ENCODE assay signal across 17 cellular contexts in genomic region chr10:71777213-71777985, GRCh38. TPM values are rescaled to one million over a fixed set of nuclear protein-coding genes. Genes with fewer than 3 reads are reported as not detected.
"Had no signal": no experiment of that assay in that cellular context is flagged by ENCODE, and none has a peak within 500 bp of the region (broad histone marks: within the 10 kb centered on the region; RNA-seq: fewer than 3 reads in every experiment).

No MANE protein-coding gene starts in this region.

- H3K4me3 ChIP-seq: ascending aorta, heart left ventricle, ovary, stomach, thyroid gland had no signal

- H3K27ac ChIP-seq: ascending aorta, ovary, thyroid gland, VCaP had no signal

- H3K9me3 Mint-ChIP-seq: activated T-cell treated with anti-CD3 and anti-CD28 coated beads, Interleukin-2, amount 50 U/mL, for 24 hours; nephron had no signal

- H3K27ac Mint-ChIP-seq: activated T-cell treated with anti-CD3 and anti-CD28 coated beads, Interleukin-2, amount 50 U/mL, for 24 hours; nephron had no signal

- H3K36me3 ChIP-seq: ascending aorta, heart left ventricle, ovary, stomach, thyroid gland had no signal

- DNase-seq: activated CD4-positive, alpha-beta T cell treated with anti-CD3 and anti-CD28 coated beads for 48 hours; activated effector memory CD4-positive, alpha-beta T cell treated with anti-CD3 and anti-CD28 coated beads, Interleukin-2, amount 50 U/mL, for 16 hours; activated T-cell treated with anti-CD3 and anti-CD28 coated beads, Interleukin-2, amount 50 U/mL, for 24 hours; foreskin melanocyte; stimulated activated CD4-positive, alpha-beta T cell treated with anti-CD3 and anti-CD28 coated beads, Interleukin-4, amount 100 ng/mL, for 24 hours; stomach; T1000; thyroid gland had no signal

- H3K27me3 ChIP-seq: ascending aorta, heart left ventricle, ovary, stomach, thyroid gland had no signal

- H3K9me3 ChIP-seq: ascending aorta, heart left ventricle, ovary, stomach, thyroid gland had no signal

- H3K27me3 Mint-ChIP-seq: activated T-cell treated with anti-CD3 and anti-CD28 coated beads, Interleukin-2, amount 50 U/mL, for 24 hours had no signal

- H3K4me3 Mint-ChIP-seq: activated T-cell treated with anti-CD3 and anti-CD28 coated beads, Interleukin-2, amount 50 U/mL, for 24 hours; nephron had no signal

- ATAC-seq: activated naive CD4-positive, alpha-beta T cell treated with anti-CD3 and anti-CD28 coated beads, Interleukin-2, amount 50 U/mL, for 72 hours; heart left ventricle; left lobe of liver had no signal

RNA-seq across cellular contexts. Expression of gene C10orf105, which starts 57.8 kb away (rescaled TPM):
- total RNA-seq: ascending aorta, bronchial epithelial cell, endothelial cell of umbilical vein, left lobe of liver, stomach, thyroid gland had no signal
